8 cellular contexts compared by ENCODE assay signal in genomic region chr11:111454561-111455192, GRCh38. TPM values are rescaled to one million over a fixed set of nuclear protein-coding genes. Genes with fewer than 3 reads are reported as not detected.
DNase-seq lines count a peak whose midpoint lies in the region; ATAC-seq and TF ChIP-seq lines count a peak whose summit lies in the region.

No MANE protein-coding gene starts in this region.

- ATAC-seq in Right ventricle myocardium inferior (peak; percentile 23), psoas muscle (peak in 3 of 4 donors; percentile 54 to 75 (median 70)), gastroesophageal sphincter (no peak)

- H3K27ac ChIP-seq in right atrium auricular region: no peak overlapping the region
- no peak overlapping the region for H3K27ac ChIP-seq in psoas muscle
- no peak overlapping the region for H3K27ac ChIP-seq in gastroesophageal sphincter

- WGBS in psoas muscle, 3 donors: 41 to 52% (median 50%) methylated on average over 11 of the region's 11 CpGs
- WGBS in gastroesophageal sphincter (ENCODE audit: low coverage in 1 of 2), 2 donors: 46 to 63% methylated on average over 4 to 8 of the region's 11 CpGs

- H3K4me3 ChIP-seq in right atrium auricular region (no peak overlapping the region), fibroblast of villous mesenchyme (ENCODE audit: low read depth, low read length) (no peak overlapping the region), psoas muscle (no peak overlapping the region), gastroesophageal sphincter (no peak overlapping the region)

- H3K36me3 ChIP-seq in right atrium auricular region: no peaks in the 10 kb centered on the region
- no peaks in the 10 kb centered on the region for H3K36me3 ChIP-seq in psoas muscle (ENCODE audit: insufficient read depth in 1 of 2, low read depth in 1 of 2)
- no peaks in the 10 kb centered on the region for H3K36me3 ChIP-seq in gastroesophageal sphincter

- H3K4me1 ChIP-seq in right atrium auricular region (no peaks in the 10 kb centered on the region), psoas muscle (no peaks in the 10 kb centered on the region), gastroesophageal sphincter (no peaks in the 10 kb centered on the region)

- H3K9me3 ChIP-seq in right atrium auricular region (no peaks in the 10 kb centered on the region), psoas muscle (no peaks in the 10 kb centered on the region), gastroesophageal sphincter (no peaks in the 10 kb centered on the region)

- TF ChIP-seq EP300 in gastroesophageal sphincter (IDR thresholded peaks at IDR 0.05): no peak

- TF ChIP-seq CTCF in right atrium auricular region (IDR thresholded peaks at IDR 0.05): peak in 1 of 2 donors; percentile 45
- TF ChIP-seq CTCF in fibroblast of villous mesenchyme (IDR thresholded peaks at IDR 0.05; ENCODE audit: insufficient read depth, low read depth, low read length): peak; percentile 43
- TF ChIP-seq CTCF in psoas muscle (IDR thresholded peaks at IDR 0.05): peak; percentile 21
- peak in 1 of 4 experiments; percentile 41 for TF ChIP-seq CTCF in gastroesophageal sphincter (IDR thresholded peaks at IDR 0.05)

- no peaks in the 10 kb centered on the region for H3K27me3 ChIP-seq in right atrium auricular region
- H3K27me3 ChIP-seq in psoas muscle (ENCODE audit: insufficient read depth in 3 of 3, low read length in 2 of 3): no peaks in the 10 kb centered on the region
- H3K27me3 ChIP-seq in gastroesophageal sphincter: peaks cover 41% of the 10 kb centered on the region

- intact Hi-C loops in Right ventricle myocardium inferior (cut with DNase I): loop anchor here (10.0 kb wide), 1 partner anchor 390 kb away; no protein-coding TSS in a partner anchor
- intact Hi-C loops in psoas muscle (cut with DNase I): no loop called here

- no peak for TF ChIP-seq POLR2A in gastroesophageal sphincter (IDR thresholded peaks at IDR 0.05)

- DNase-seq in Right ventricle myocardium inferior (ENCODE audit: missing footprints) (no peak), right atrium auricular region (ENCODE audit: low spot score) (no peak), NCI-H526 treated with DMSO at 0.1 percent for 48 hours (lab: John Stamatoyannopoulos, UW) (peak; percentile 66), activated T-cell treated with anti-CD3 and anti-CD28 coated beads for 4 hours (peak; percentile 18), fibroblast of villous mesenchyme (ENCODE audit: low read depth) (peak; percentile 48), psoas muscle (no peak), NCI-H1694 (lab: John Stamatoyannopoulos, UW) (no peak)

RNA-seq across cellular contexts. Expression of gene BTG4, which starts 57.5 kb away (rescaled TPM):
- total RNA-seq in Right ventricle myocardium inferior (not detected), right atrium auricular region (not detected), fibroblast of villous mesenchyme (not detected in 2 replicates), psoas muscle (not detected), gastroesophageal sphincter (not detected)
- not detected for polyA plus RNA-seq in psoas muscle

RNA-seq across cellular contexts. Expression of gene HOATZ, which starts 59.9 kb away (rescaled TPM):
- total RNA-seq in Right ventricle myocardium inferior (not detected), right atrium auricular region (not detected), fibroblast of villous mesenchyme (not detected in 2 replicates), psoas muscle (not detected), gastroesophageal sphincter (not detected)
- polyA plus RNA-seq in psoas muscle: not detected

Comparison
In these comparisons a context has a peak if more than half of its experiments do, and no peak if none do; other contexts are left out.
1. DNase-seq: peak in NCI-H526 treated with DMSO at 0.1 percent for 48 hours (single experiment), activated T-cell treated with anti-CD3 and anti-CD28 coated beads for 4 hours (single experiment) and fibroblast of villous mesenchyme (single experiment); none in Right ventricle myocardium inferior (single experiment), right atrium auricular region (single experiment), psoas muscle (0 of 2) and NCI-H1694 (single experiment).